ENCODE assay signal across 17 cellular contexts in the genomic region with DNA sequence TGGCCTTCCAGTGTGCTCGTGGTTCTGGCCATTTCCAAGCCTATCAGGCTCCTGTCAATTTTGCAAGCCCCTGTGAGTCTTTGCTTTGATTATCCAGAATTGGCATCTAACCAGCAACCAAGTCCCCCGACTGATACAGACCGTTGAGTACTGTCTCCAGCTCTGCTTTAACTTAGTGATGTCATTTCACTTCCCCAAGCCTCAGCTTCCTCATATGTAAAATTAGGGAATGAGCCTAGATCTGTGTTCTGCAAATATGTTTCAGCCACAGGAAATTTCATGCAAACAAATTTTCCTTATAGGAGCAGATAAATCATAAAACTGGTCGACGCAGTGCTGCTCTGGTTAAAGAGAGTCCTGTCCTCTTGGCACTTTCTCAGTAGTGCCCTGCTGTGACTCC.
"Had no signal": no experiment of that assay in that cellular context is flagged by ENCODE, and none has a peak within 500 bp of the region (broad histone marks: within the 10 kb centered on the region; RNA-seq: fewer than 3 reads in every experiment).

No MANE protein-coding gene starts in this region.

- H3K27ac Mint-ChIP-seq: activated naive CD4-positive, alpha-beta T cell treated with anti-CD3 and anti-CD28 coated beads, Interleukin-2, amount 50 U/mL, for 24 hours; activated T-cell treated with anti-CD3 and anti-CD28 coated beads, Interleukin-2, amount 50 U/mL, for 72 hours; nephron progenitor cell; progenitor cell of endocrine pancreas had no signal

- H3K4me1 Mint-ChIP-seq: activated naive CD4-positive, alpha-beta T cell treated with anti-CD3 and anti-CD28 coated beads, Interleukin-2, amount 50 U/mL, for 24 hours; central memory CD8-positive, alpha-beta T cell; nephron progenitor cell had no signal

- H3K9me3 Mint-ChIP-seq: activated naive CD4-positive, alpha-beta T cell treated with anti-CD3 and anti-CD28 coated beads, Interleukin-2, amount 50 U/mL, for 24 hours; activated T-cell treated with anti-CD3 and anti-CD28 coated beads, Interleukin-2, amount 50 U/mL, for 72 hours; central memory CD8-positive, alpha-beta T cell had no signal

- H3K27me3 Mint-ChIP-seq: activated naive CD4-positive, alpha-beta T cell treated with anti-CD3 and anti-CD28 coated beads, Interleukin-2, amount 50 U/mL, for 24 hours; central memory CD8-positive, alpha-beta T cell had no signal

- DNase-seq: activated CD4-positive, CD25-positive, alpha-beta regulatory T cell treated with anti-CD3 and anti-CD28 coated beads, Interleukin-2, amount 50 U/mL, for 72 hours; activated gamma-delta T cell; activated T-cell treated with anti-CD3 and anti-CD28 coated beads, Interleukin-2, amount 50 U/mL, for 72 hours; colonic mucosa; foreskin melanocyte; glutamatergic neuron; hippocampal formation; islet precursor cell; left colon; midbrain; nephron progenitor cell; occipital lobe; stimulated activated naive CD4-positive, alpha-beta T cell treated with Interleukin-2 at 50 U/mL for 16 hours; thyroid gland had no signal

- H3K4me3 Mint-ChIP-seq: activated naive CD4-positive, alpha-beta T cell treated with anti-CD3 and anti-CD28 coated beads, Interleukin-2, amount 50 U/mL, for 24 hours; activated T-cell treated with anti-CD3 and anti-CD28 coated beads, Interleukin-2, amount 50 U/mL, for 72 hours; central memory CD8-positive, alpha-beta T cell; nephron progenitor cell had no signal

- ATAC-seq: activated T-cell treated with anti-CD3 and anti-CD28 coated beads, Interleukin-2, amount 50 U/mL, for 72 hours; left colon had no signal

- H3K36me3 Mint-ChIP-seq: activated naive CD4-positive, alpha-beta T cell treated with anti-CD3 and anti-CD28 coated beads, Interleukin-2, amount 50 U/mL, for 24 hours had no signal
